ENCODE assay signal across 32 cellular contexts in the genomic region with DNA sequence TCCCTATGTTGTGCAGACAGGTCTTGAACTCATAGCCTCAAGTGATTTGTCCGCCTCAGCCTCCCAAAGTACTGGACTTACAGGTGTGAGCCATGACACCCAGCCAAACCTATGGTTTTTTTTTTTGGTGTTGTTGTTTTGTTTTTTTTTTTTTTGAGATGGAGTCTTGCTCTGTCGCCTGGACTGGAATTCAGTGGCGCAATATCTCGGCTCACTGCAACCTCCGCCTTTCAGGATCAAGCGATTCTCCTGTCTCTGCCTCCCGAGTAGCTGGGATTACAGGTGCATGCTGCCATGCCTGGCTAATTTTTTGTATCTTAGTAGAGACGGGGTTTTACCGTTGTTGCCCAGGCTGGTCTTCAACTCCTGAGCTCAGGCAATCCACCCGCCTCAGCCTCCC.
"Had no signal": no experiment of that assay in that cellular context is flagged by ENCODE, and none has a peak within 500 bp of the region (broad histone marks: within the 10 kb centered on the region; RNA-seq: fewer than 3 reads in every experiment).

No MANE protein-coding gene starts in this region.

- H3K9me3 ChIP-seq: ascending aorta, breast epithelium, colonic mucosa, gastrocnemius medialis, heart left ventricle had no signal

- ATAC-seq: activated CD4-positive, CD25-positive, alpha-beta regulatory T cell treated with anti-CD3 and anti-CD28 coated beads, Interleukin-2, amount 50 U/mL, for 24 hours; activated naive CD4-positive, alpha-beta T cell treated with anti-CD3 and anti-CD28 coated beads, Interleukin-2, amount 50 U/mL, for 72 hours; activated T-cell treated with anti-CD3 and anti-CD28 coated beads, Interleukin-2, amount 50 U/mL, for 72 hours; gastrocnemius medialis; T-helper 17 cell had no signal

- H3K4me3 ChIP-seq: ascending aorta, breast epithelium, cardiac muscle cell, colonic mucosa, dorsolateral prefrontal cortex, gastrocnemius medialis, heart left ventricle had no signal

- H3K36me3 Mint-ChIP-seq: activated naive CD4-positive, alpha-beta T cell treated with anti-CD3 and anti-CD28 coated beads, Interleukin-2, amount 10 ng/mL, durations not matched to agents 7 days and 5 days; activated naive CD4-positive, alpha-beta T cell treated with anti-CD3 and anti-CD28 coated beads, Interleukin-2, amount 50 U/mL, for 72 hours; activated naive CD8-positive, alpha-beta T cell treated with anti-CD3 and anti-CD28 coated beads, Interleukin-2, amount 10 ng/mL, durations not matched to agents 7 days and 5 days; brain had no signal

- H3K27me3 Mint-ChIP-seq: activated T-cell treated with anti-CD3 and anti-CD28 coated beads, Interleukin-2, amount 50 U/mL, for 24 hours had no signal

- H3K9me3 Mint-ChIP-seq: activated B cell treated with CpG ODN at 0.5 μM for 24 hours; activated naive CD4-positive, alpha-beta T cell treated with anti-CD3 and anti-CD28 coated beads, Interleukin-2, amount 10 ng/mL, durations not matched to agents 7 days and 5 days; activated naive CD4-positive, alpha-beta T cell treated with anti-CD3 and anti-CD28 coated beads, Interleukin-2, amount 50 U/mL, for 72 hours; activated naive CD8-positive, alpha-beta T cell treated with anti-CD3 and anti-CD28 coated beads, Interleukin-2, amount 10 ng/mL, durations not matched to agents 7 days and 5 days; activated T-cell treated with anti-CD3 and anti-CD28 coated beads, Interleukin-2, amount 50 U/mL, for 24 hours; activated T-cell treated with anti-CD3 and anti-CD28 coated beads, Interleukin-2, amount 50 U/mL, for 72 hours; brain; endodermal cell; T-helper 2 cell treated with Interferon-gamma antibody and Interleukin-4, amounts not matched to agents 5 μg/mL and 100 μg/mL, for 36 hours had no signal

- H3K27me3 ChIP-seq: ascending aorta, breast epithelium, cardiac muscle cell, colonic mucosa, dorsolateral prefrontal cortex, gastrocnemius medialis had no signal

- H3K4me3 Mint-ChIP-seq: activated B cell treated with CpG ODN at 0.5 μM for 24 hours; activated naive CD4-positive, alpha-beta T cell treated with anti-CD3 and anti-CD28 coated beads, Interleukin-2, amount 10 ng/mL, durations not matched to agents 7 days and 5 days; activated naive CD8-positive, alpha-beta T cell treated with anti-CD3 and anti-CD28 coated beads, Interleukin-2, amount 10 ng/mL, durations not matched to agents 7 days and 5 days; activated T-cell treated with anti-CD3 and anti-CD28 coated beads, Interleukin-2, amount 50 U/mL, for 24 hours; activated T-cell treated with anti-CD3 and anti-CD28 coated beads, Interleukin-2, amount 50 U/mL, for 72 hours; brain; endodermal cell; T-helper 17 cell; T-helper 2 cell treated with Interferon-gamma antibody and Interleukin-4, amounts not matched to agents 5 μg/mL and 100 μg/mL, for 36 hours had no signal

- H3K4me1 Mint-ChIP-seq: activated B cell treated with CpG ODN at 0.5 μM for 24 hours; activated naive CD4-positive, alpha-beta T cell treated with anti-CD3 and anti-CD28 coated beads, Interleukin-2, amount 10 ng/mL, durations not matched to agents 7 days and 5 days; activated naive CD8-positive, alpha-beta T cell treated with anti-CD3 and anti-CD28 coated beads, Interleukin-2, amount 10 ng/mL, durations not matched to agents 7 days and 5 days had no signal

- H3K27ac ChIP-seq: ascending aorta, cardiac muscle cell, colonic mucosa, dorsolateral prefrontal cortex, gastrocnemius medialis, heart left ventricle, WERI-Rb-1 had no signal

- H3K4me1 ChIP-seq: ascending aorta, breast epithelium, colonic mucosa, gastrocnemius medialis had no signal

- DNase-seq: activated B cell treated with CpG ODN at 0.5 μM for 24 hours; activated CD4-positive, alpha-beta T cell treated with anti-CD3 and anti-CD28 coated beads for 48 hours; activated CD4-positive, alpha-beta T cell treated with anti-CD3 and anti-CD28 coated beads, Interleukin-2, amount 50 U/mL, for 1 hour; activated CD4-positive, alpha-beta T cell treated with anti-CD3 and anti-CD28 coated beads, Interleukin-2, amount 50 U/mL, for 48 hours; activated CD8-positive, alpha-beta memory T cell treated with anti-CD3 and anti-CD28 coated beads, Interleukin-2, amount 50 U/mL, for 48 hours; activated gamma-delta T cell; activated naive CD4-positive, alpha-beta T cell; activated naive CD4-positive, alpha-beta T cell treated with anti-CD3 and anti-CD28 coated beads, Interleukin-2, amount 10 ng/mL, durations not matched to agents 7 days and 5 days; activated naive CD8-positive, alpha-beta T cell treated with anti-CD3 and anti-CD28 coated beads, Interleukin-2, amount 10 ng/mL, durations not matched to agents 7 days and 5 days; activated T-cell treated with anti-CD3 and anti-CD28 coated beads for 4 hours; activated T-cell treated with anti-CD3 and anti-CD28 coated beads, Interleukin-2, amount 50 U/mL, for 24 hours; activated T-cell treated with anti-CD3 and anti-CD28 coated beads, Interleukin-2, amount 50 U/mL, for 72 hours; central memory CD4-positive, alpha-beta T cell; cerebellar nuclear complex; colonic mucosa; dorsolateral prefrontal cortex; effector memory CD4-positive, alpha-beta T cell; gastrocnemius medialis; glutamatergic neuron; heart left ventricle; T-helper 1 cell; T-helper 17 cell; T1000; WERI-Rb-1 had no signal

- H3K27ac Mint-ChIP-seq: activated B cell treated with CpG ODN at 0.5 μM for 24 hours; activated naive CD4-positive, alpha-beta T cell treated with anti-CD3 and anti-CD28 coated beads, Interleukin-2, amount 10 ng/mL, durations not matched to agents 7 days and 5 days; activated naive CD4-positive, alpha-beta T cell treated with anti-CD3 and anti-CD28 coated beads, Interleukin-2, amount 50 U/mL, for 72 hours; activated naive CD8-positive, alpha-beta T cell treated with anti-CD3 and anti-CD28 coated beads, Interleukin-2, amount 10 ng/mL, durations not matched to agents 7 days and 5 days; activated T-cell treated with anti-CD3 and anti-CD28 coated beads, Interleukin-2, amount 50 U/mL, for 24 hours; activated T-cell treated with anti-CD3 and anti-CD28 coated beads, Interleukin-2, amount 50 U/mL, for 72 hours; endodermal cell; T-helper 17 cell; T-helper 2 cell treated with Interferon-gamma antibody and Interleukin-4, amounts not matched to agents 5 μg/mL and 100 μg/mL, for 36 hours had no signal

- H3K36me3 ChIP-seq: ascending aorta, breast epithelium, cardiac muscle cell, colonic mucosa, gastrocnemius medialis, heart left ventricle, WERI-Rb-1 had no signal
